9 cellular contexts compared by ENCODE assay signal in genomic region chr5:139658501-139658927, GRCh38. TPM values are rescaled to one million over a fixed set of nuclear protein-coding genes. Genes with fewer than 3 reads are reported as not detected.
A peak's percentile ranks its signal among the peaks of the same experiment; 100 is the strongest.
DNase-seq lines count a peak whose midpoint lies in the region; ATAC-seq, FAIRE-seq and TF ChIP-seq lines count a peak whose summit lies in the region.
"Had no signal": no experiment of that assay in that cellular context is flagged by ENCODE, and none has a peak within 500 bp of the region (broad histone marks: within the 10 kb centered on the region; RNA-seq: fewer than 3 reads in every experiment).

No MANE protein-coding gene starts in this region.

- WGBS in mesenchymal stem cell = 81% methylated on average over 10 of the region's 14 CpGs

- DNase-seq in NCI-H2171 treated with DMSO at 0.1 percent for 48 hours (lab: John Stamatoyannopoulos, UW) (peak; percentile 16), NCI-H2171 (lab: John Stamatoyannopoulos, UW) (no peak), cardiac fibroblast (ENCODE audit: low read depth in 2 of 2) (peak; percentile 60 to 72), mesenchymal stem cell (peak; percentile 65), type B pancreatic cell (ENCODE audit: extremely low spot score, unreplicated experiment) (no peak), frontal cortex (ENCODE audit: low spot score in 2 of 2) (no peak)

- H3K27me3 Mint-ChIP-seq in type B pancreatic cell = no peaks in the 10 kb centered on the region

- H3K9ac ChIP-seq in mesenchymal stem cell (ENCODE audit: low read length) = peak overlapping the region; percentile 85

- H3K36me3 Mint-ChIP-seq in type B pancreatic cell = no peaks in the 10 kb centered on the region

- H4K91ac ChIP-seq in mesenchymal stem cell (ENCODE audit: low read length) = peak overlapping the region; percentile 67

- H3K23ac ChIP-seq in mesenchymal stem cell (ENCODE audit: low read length in 2 of 2) = no peak overlapping the region

- H3K18ac ChIP-seq in mesenchymal stem cell (ENCODE audit: low read depth in 1 of 2, low read length in 2 of 2) = peak overlapping the region; percentile 56 to 99

- H3K27me3 ChIP-seq in mesenchymal stem cell (ENCODE audit: control insufficient read depth in 1 of 2, insufficient read depth in 1 of 2, low read length in 2 of 2) = no peaks in the 10 kb centered on the region

- no peak for FAIRE-seq in frontal cortex (lab: Jason Lieb, UNC)
- FAIRE-seq: A204.1 had no signal

- peak overlapping the region in 1 of 2 experiments; percentile 82 for H3K14ac ChIP-seq in mesenchymal stem cell (ENCODE audit: low read length in 2 of 2)

- peak overlapping the region; percentile 41 for H3K4me2 ChIP-seq in mesenchymal stem cell (ENCODE audit: low read length, poor library complexity, severe bottlenecking)

- peak overlapping the region; percentile 78 for H4K8ac ChIP-seq in mesenchymal stem cell (ENCODE audit: low read length)

- peak overlapping the region in 1 of 2 experiments; percentile 81 for H3K4ac ChIP-seq in mesenchymal stem cell (ENCODE audit: low read depth in 1 of 2, low read length in 2 of 2)

- H3K27ac ChIP-seq in mesenchymal stem cell (ENCODE audit: low read length, poor library complexity, severe bottlenecking) = peak overlapping the region; percentile 95

- H2BK120ac ChIP-seq in mesenchymal stem cell (ENCODE audit: low read depth, low read length) = peak overlapping the region; percentile 55

- H2BK12ac ChIP-seq in mesenchymal stem cell (ENCODE audit: low read length in 2 of 2) = peak overlapping the region; percentile 51 to 92

- peaks cover 89% of the 10 kb centered on the region for H3K4me1 ChIP-seq in mesenchymal stem cell (ENCODE audit: control insufficient read depth, insufficient read depth, low read depth, low read length)

- H3K9me3 Mint-ChIP-seq in type B pancreatic cell = no peaks in the 10 kb centered on the region

- peak overlapping the region; percentile 82 for H2AK5ac ChIP-seq in mesenchymal stem cell (ENCODE audit: low read length, severe bottlenecking)

- peaks cover 47% of the 10 kb centered on the region for H3K4me1 Mint-ChIP-seq in type B pancreatic cell (ENCODE audit: unreplicated experiment)

- no peaks in the 10 kb centered on the region for H3K79me1 ChIP-seq in mesenchymal stem cell (replicated peaks; ENCODE audit: low read length, poor library complexity, severe bottlenecking)

- TF ChIP-seq CTCF in cardiac fibroblast (IDR thresholded peaks at IDR 0.05; ENCODE audit: low read depth, low read length) (peak; percentile 14), type B pancreatic cell (conservative IDR thresholded peaks at IDR 0.05) (no peak)

- no peak overlapping the region for H2AFZ ChIP-seq in mesenchymal stem cell (ENCODE audit: low read depth, low read length)

- no peaks in the 10 kb centered on the region for H3K9me3 ChIP-seq in mesenchymal stem cell (ENCODE audit: control insufficient read depth, low read length)

- no peak for ATAC-seq in GM21528 (IDR thresholded peaks at IDR 0.05; ENCODE audit: low FRiP score, unreplicated experiment)
- no peak for ATAC-seq in GM18870 (IDR thresholded peaks at IDR 0.05; ENCODE audit: unreplicated experiment)

- H3K36me3 ChIP-seq in mesenchymal stem cell (ENCODE audit: control insufficient read depth in 1 of 2, insufficient read depth in 2 of 2, low read depth in 1 of 2, low read length in 2 of 2) = peaks cover 3 to 40% of the 10 kb centered on the region in 2 experiments

- no peak overlapping the region for H2BK15ac ChIP-seq in mesenchymal stem cell (ENCODE audit: low read depth, poor library complexity, severe bottlenecking)

- peak overlapping the region; percentile 75 for H3K4me3 Mint-ChIP-seq in type B pancreatic cell

- H3K27ac Mint-ChIP-seq in type B pancreatic cell = peak overlapping the region; percentile 67

- peak overlapping the region; percentile 92 for H2BK5ac ChIP-seq in mesenchymal stem cell (ENCODE audit: low read depth, low read length, poor library complexity, severe bottlenecking)

- H3K4me3 ChIP-seq in cardiac fibroblast (replicated peaks in 1 of 2; ENCODE audit: low read depth in 2 of 2, low read length in 2 of 2) (no peak overlapping the region), mesenchymal stem cell (ENCODE audit: insufficient read depth in 1 of 2, low read depth in 1 of 2, low read length in 2 of 2) (peak overlapping the region in 1 of 2 experiments; percentile 67)

RNA-seq across cellular contexts. Expression of gene CXXC5, which starts 10.4 kb away (rescaled TPM):
- polyA plus RNA-seq in mesenchymal stem cell (2013, experiment 1 of 2) = 75.1 TPM
- 76.7 TPM for polyA plus RNA-seq in mesenchymal stem cell (2013, experiment 2 of 2)
- total RNA-seq in type B pancreatic cell (ENCODE audit: low replicate concordance) = 46.7 and 58.6 TPM in 2 replicates
- total RNA-seq in frontal cortex = 38.7 TPM

Comparison
In these comparisons a context has a peak if more than half of its experiments do, and no peak if none do; other contexts are left out.
1. DNase-seq: peak in NCI-H2171 treated with DMSO at 0.1 percent for 48 hours (single experiment), cardiac fibroblast (2 of 2) and mesenchymal stem cell (single experiment); none in NCI-H2171 (single experiment), type B pancreatic cell (single experiment) and frontal cortex (0 of 2).